ENCODE assay signal across 17 cellular contexts in genomic region chr3:193928354-193929209, GRCh38.
DNase-seq lines count a peak whose midpoint lies in the region; ATAC-seq and TF ChIP-seq lines count a peak whose summit lies in the region.
"Had no signal": no experiment of that assay in that cellular context is flagged by ENCODE, and none has a peak within 500 bp of the region (broad histone marks: within the 10 kb centered on the region; RNA-seq: fewer than 3 reads in every experiment).

No MANE protein-coding gene starts in this region.

- TSS peak; percentile 42 for BruUV-seq in PC-3 (replicated peaks; lab: Mats Ljungman, UMichigan)

- no peaks in the 10 kb centered on the region for H3K9me2 ChIP-seq in PC-3 (replicated peaks; ENCODE audit: low read length)

- H3K4me1 ChIP-seq in HAP-1 (peaks cover 7% of the 10 kb centered on the region), PC-3 (ENCODE audit: insufficient read depth, low read length) (peaks cover 28% of the 10 kb centered on the region), osteoblast (ENCODE audit: insufficient read depth, low read length) (no peaks in the 10 kb centered on the region)
- H3K4me1 ChIP-seq: ascending aorta, BLaER1, heart left ventricle had no signal

- peaks cover 3% of the 10 kb centered on the region for H3K27me3 Mint-ChIP-seq in glutamatergic neuron (ENCODE audit: unreplicated experiment)

- no peak overlapping the region for H3K4me3 ChIP-seq in HAP-1
- peak overlapping the region; percentile 6; the same call in 1 of the 2 replicates for H3K4me3 ChIP-seq in PC-3 (ENCODE audit: low read length)
- H3K4me3 ChIP-seq in choroid plexus epithelial cell (ENCODE audit: low read depth, low read length), result no peak overlapping the region
- H3K4me3 ChIP-seq in osteoblast (ENCODE audit: insufficient read depth, low read length), result no peak overlapping the region
- H3K4me3 ChIP-seq: ascending aorta, BLaER1, GM23248, heart left ventricle had no signal

- H4K20me1 ChIP-seq in PC-3 (ENCODE audit: low read length), result no peaks in the 10 kb centered on the region
- H4K20me1 ChIP-seq in osteoblast (ENCODE audit: insufficient read depth, low read length), result no peaks in the 10 kb centered on the region
- H4K20me1 ChIP-seq: BLaER1 had no signal

- H3F3A ChIP-seq in PC-3 (ENCODE audit: low read length, unreplicated experiment), result no peaks in the 10 kb centered on the region

- H3K4me1 Mint-ChIP-seq in glutamatergic neuron (ENCODE audit: low read depth, unreplicated experiment), result no peaks in the 10 kb centered on the region

- TF ChIP-seq CTCF in PC-3 (conservative IDR thresholded peaks at IDR 0.05; ENCODE audit: low read depth, low read length) (no peak), choroid plexus epithelial cell (conservative IDR thresholded peaks at IDR 0.05; ENCODE audit: low read depth, low read length) (no peak), osteoblast (IDR thresholded peaks at IDR 0.05; ENCODE audit: extremely low read depth, low read depth, low read length) (no peak), glutamatergic neuron (IDR thresholded peaks at IDR 0.05; ENCODE audit: partially characterized antibody, unreplicated experiment) (no peak)

- H3K36me3 ChIP-seq in HAP-1 (replicated peaks) (no peaks in the 10 kb centered on the region), PC-3 (ENCODE audit: low read depth, low read length) (no peaks in the 10 kb centered on the region), osteoblast (ENCODE audit: insufficient read depth, low read length) (no peaks in the 10 kb centered on the region)
- H3K36me3 ChIP-seq: ascending aorta, BLaER1, heart left ventricle had no signal

- H3K27ac ChIP-seq in PC-3 (ENCODE audit: low read length) (peak overlapping the region; percentile 88), osteoblast (ENCODE audit: low read depth, low read length) (no peak overlapping the region)
- H3K27ac ChIP-seq: ascending aorta, BLaER1, GM23248, heart left ventricle had no signal

- no peak overlapping the region for H3K4me3 Mint-ChIP-seq in glutamatergic neuron (ENCODE audit: unreplicated experiment)
- H3K4me3 Mint-ChIP-seq: activated T-helper 1 cell treated with anti-CD3 and anti-CD28 coated beads, Interleukin-12 subunit alpha, Interleukin-12 subunit beta, Interleukin-2, Interleukin-4 antibody, amounts not matched to agents 30 ng/mL and 10 ng/mL and 1 ng/mL, durations not matched to agents 14 hours and 24 hours and 36 hours; nephron progenitor cell; stimulated activated naive CD8-positive, alpha-beta T cell treated with anti-CD3 and anti-CD28 coated beads, Interleukin-15, Interleukin-2, amounts not matched to agents 100 ng/mL and 50 ng/mL, for 24 hours had no signal

- ATAC-seq in PC-3, result peak; percentile 94
- ATAC-seq: left ventricle myocardium superior had no signal

- intact Hi-C loops in PC-3 (cut with micrococcal nuclease), result loop anchor here (1.0 to 5.0 kb wide), 6 partner anchors 32 to 206 kb away; no protein-coding TSS in a partner anchor

- H3K79me2 ChIP-seq in PC-3 (ENCODE audit: low read length), result no peaks in the 10 kb centered on the region
- H3K79me2 ChIP-seq in osteoblast (ENCODE audit: insufficient read depth, low read length), result no peaks in the 10 kb centered on the region

- peak overlapping the region; percentile 30 for H3K9ac ChIP-seq in PC-3 (ENCODE audit: low read length)
- H3K9ac ChIP-seq: BLaER1, GM23248 had no signal

- peaks cover 11% of the 10 kb centered on the region for H3K36me3 Mint-ChIP-seq in glutamatergic neuron (ENCODE audit: unreplicated experiment)

- H3K9me3 ChIP-seq in HAP-1 (no peaks in the 10 kb centered on the region), PC-3 (ENCODE audit: low read length) (no peaks in the 10 kb centered on the region), osteoblast (ENCODE audit: low read depth, low read length) (peaks cover 2% of the 10 kb centered on the region)
- H3K9me3 ChIP-seq: ascending aorta had no signal

- POLR2A ChIA-PET in PC-3 (lab: Charles Lee; ENCODE audit: unreplicated experiment), result interaction anchor here (0.5 to 1.0 kb wide), 10 partner anchors 11 to 331 kb away, joined by 3 to 21 read pairs (median 3); no protein-coding TSS in a partner anchor

- CTCF ChIA-PET in PC-3 (lab: Charles Lee), result interaction anchor here (0.9 kb wide), 1 partner anchor 148 kb away, joined by 6 read pairs; no protein-coding TSS in a partner anchor

- peaks cover 4% of the 10 kb centered on the region for H3K9me3 Mint-ChIP-seq in glutamatergic neuron (ENCODE audit: unreplicated experiment)

- H3K4me2 ChIP-seq in PC-3 (ENCODE audit: low read length) (peak overlapping the region; percentile 47), osteoblast (ENCODE audit: insufficient read depth, low read length) (no peak overlapping the region)
- H3K4me2 ChIP-seq: BLaER1 had no signal

- H3K27me3 ChIP-seq in HAP-1 (ENCODE audit: low read depth), result no peaks in the 10 kb centered on the region
- no peaks in the 10 kb centered on the region for H3K27me3 ChIP-seq in PC-3 (ENCODE audit: low read length)
- no peaks in the 10 kb centered on the region for H3K27me3 ChIP-seq in osteoblast (ENCODE audit: insufficient read depth, low read length)
- H3K27me3 ChIP-seq: ascending aorta, BLaER1 had no signal

- in situ Hi-C loops in HAP-1 (cut with MboI; ENCODE audit: low sequenced_read_pairs), result no loop called here

- peak; percentile 15 to 19 for DNase-seq in HAP-1 (ENCODE audit: low spot score in 2 of 2)
- peak; percentile 87 for DNase-seq in PC-3
- DNase-seq in choroid plexus epithelial cell (ENCODE audit: low read depth), result peak; percentile 11
- peak; percentile 17 for DNase-seq in midbrain (lab: John Stamatoyannopoulos, UW)
- no peak for DNase-seq in glomerular visceral epithelial cell (ENCODE audit: extremely low spot score)
- DNase-seq in osteoblast (ENCODE audit: insufficient read length, low spot score, missing footprints), result no peak
- no peak for DNase-seq in glutamatergic neuron
- DNase-seq in stimulated activated naive CD4-positive, alpha-beta T cell treated with Interleukin-2 at 50 U/mL for 16 hours (lab: John Stamatoyannopoulos, UW), result no peak
- DNase-seq: effector memory CD4-positive, alpha-beta T cell; GM23248; heart left ventricle; left ventricle myocardium superior; nephron progenitor cell had no signal

- no peak overlapping the region for H2AFZ ChIP-seq in PC-3 (ENCODE audit: low read length)
- H2AFZ ChIP-seq in osteoblast (ENCODE audit: low read length), result no peak overlapping the region
- H2AFZ ChIP-seq: GM23248 had no signal

- no peak overlapping the region for H3K27ac Mint-ChIP-seq in glutamatergic neuron (ENCODE audit: unreplicated experiment)
- H3K27ac Mint-ChIP-seq: activated T-helper 1 cell treated with anti-CD3 and anti-CD28 coated beads, Interleukin-12 subunit alpha, Interleukin-12 subunit beta, Interleukin-2, Interleukin-4 antibody, amounts not matched to agents 30 ng/mL and 10 ng/mL and 1 ng/mL, durations not matched to agents 14 hours and 24 hours and 36 hours; nephron progenitor cell; stimulated activated naive CD8-positive, alpha-beta T cell treated with anti-CD3 and anti-CD28 coated beads, Interleukin-15, Interleukin-2, amounts not matched to agents 100 ng/mL and 50 ng/mL, for 24 hours had no signal

Comparison
In these comparisons a context has a peak if more than half of its experiments do, and no peak if none do; other contexts are left out.
1. DNase-seq: peak in HAP-1 (2 of 2), PC-3 (single experiment), choroid plexus epithelial cell (single experiment) and midbrain (single experiment); none in glomerular visceral epithelial cell (single experiment), osteoblast (single experiment), glutamatergic neuron (single experiment) and stimulated activated naive CD4-positive, alpha-beta T cell treated with Interleukin-2 at 50 U/mL for 16 hours (single experiment).